In the genomic region with DNA sequence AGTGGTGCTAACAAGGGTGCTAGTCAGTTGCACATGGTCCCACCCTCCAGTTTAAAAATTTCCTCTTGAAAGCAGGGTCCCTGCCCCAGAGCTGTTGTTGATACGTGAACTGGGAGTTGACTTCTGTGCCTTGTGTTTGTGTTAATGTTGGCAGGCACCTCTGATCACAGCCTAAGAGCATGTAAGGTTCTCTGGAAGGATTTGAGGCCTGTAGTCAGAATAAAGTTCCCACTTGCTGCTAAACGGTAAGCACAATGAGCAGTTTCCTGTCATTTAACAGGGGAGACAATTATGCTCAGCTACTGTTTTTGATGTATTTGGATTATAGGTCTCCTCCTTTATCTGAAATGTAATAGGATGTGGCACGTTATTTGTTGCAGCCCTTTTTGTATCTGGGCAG, we compare ENCODE assay signal across 21 cellular contexts. TPM values are rescaled to one million over a fixed set of nuclear protein-coding genes. Genes with fewer than 3 reads are reported as not detected.
DNase-seq lines count a peak whose midpoint lies in the region; ATAC-seq and TF ChIP-seq lines count a peak whose summit lies in the region.
"Had no signal": no experiment of that assay in that cellular context is flagged by ENCODE, and none has a peak within 500 bp of the region (broad histone marks: within the 10 kb centered on the region; RNA-seq: fewer than 3 reads in every experiment).

No MANE protein-coding gene starts in this region.

- WGBS in tibial nerve, 2 donors, result 30 to 49% methylated on average over 3 of the region's 3 CpGs

- ATAC-seq in stimulated activated naive CD8-positive, alpha-beta T cell treated with anti-CD3 and anti-CD28 coated beads, Interleukin-15, Interleukin-2, amounts not matched to agents 100 U/mL and 50 U/mL, for 24 hours, result no peak

- H3K4me3 ChIP-seq in dorsolateral prefrontal cortex, result no peak overlapping the region
- H3K4me3 ChIP-seq in tibial nerve, result no peak overlapping the region
- H3K4me3 ChIP-seq: GM23248 had no signal

- TF ChIP-seq CTCF in dorsolateral prefrontal cortex (IDR thresholded peaks at IDR 0.05 in 54 of 56, conservative IDR thresholded peaks at IDR 0.05 in 2 of 56; ENCODE audit: low read depth in 1 of 56, partially characterized antibody in 56 of 56) (no peak), tibial nerve (IDR thresholded peaks at IDR 0.05) (no peak)

- DNase-seq in T-helper 2 cell treated with Interferon-gamma antibody and Interleukin-4, amounts not matched to agents 5 μg/mL and 100 μg/mL, for 36 hours (ENCODE audit: low spot score), result no peak
- DNase-seq in T-helper 2 cell (no peak), dorsolateral prefrontal cortex (no peak), tibial nerve (ENCODE audit: low spot score in 2 of 2) (no peak), SHP77 treated with DMSO at 0.1 percent for 48 hours (lab: John Stamatoyannopoulos, UW) (no peak), NCI-H226 (no peak)
- no peak for DNase-seq in stimulated activated naive CD8-positive, alpha-beta T cell treated with anti-CD3 and anti-CD28 coated beads, Interleukin-15, Interleukin-2, amounts not matched to agents 100 U/mL and 50 U/mL, for 24 hours
- DNase-seq: activated CD4-positive, alpha-beta T cell treated with anti-CD3 and anti-CD28 coated beads for 48 hours; amniotic stem cell; GM23248; NCI-H1048; NCI-H187; NCI-H2227 treated with DMSO at 0.1 percent for 48 hours; occipital lobe; OCI-M1; retina; SW 1271 had no signal

- TF ChIP-seq EP300 in tibial nerve (IDR thresholded peaks at IDR 0.05), result no peak

- H3K27ac ChIP-seq in dorsolateral prefrontal cortex (peak overlapping the region in 36 of 59 donors; percentile 0 to 64 (median 31)), tibial nerve (peak overlapping the region in 3 of 4 donors; percentile 5 to 32 (median 17))
- H3K27ac ChIP-seq: GM23248 had no signal

- H3K4me3 Mint-ChIP-seq in T-helper 2 cell treated with Interferon-gamma antibody and Interleukin-4, amounts not matched to agents 5 μg/mL and 100 μg/mL, for 36 hours, result no peak overlapping the region
- H3K4me3 Mint-ChIP-seq in stimulated activated naive CD8-positive, alpha-beta T cell treated with anti-CD3 and anti-CD28 coated beads, Interleukin-15, Interleukin-2, amounts not matched to agents 100 ng/mL and 50 ng/mL, for 24 hours, result no peak overlapping the region
- H3K4me3 Mint-ChIP-seq: memory B cell had no signal

- no peaks in the 10 kb centered on the region for H3K36me3 ChIP-seq in tibial nerve

- H3K27me3 ChIP-seq in dorsolateral prefrontal cortex (no peaks in the 10 kb centered on the region), tibial nerve (no peaks in the 10 kb centered on the region)

- H3K27me3 Mint-ChIP-seq in T-helper 2 cell treated with Interferon-gamma antibody and Interleukin-4, amounts not matched to agents 5 μg/mL and 100 μg/mL, for 36 hours (ENCODE audit: low read depth), result no peaks in the 10 kb centered on the region
- H3K27me3 Mint-ChIP-seq in stimulated activated naive CD8-positive, alpha-beta T cell treated with anti-CD3 and anti-CD28 coated beads, Interleukin-15, Interleukin-2, amounts not matched to agents 100 ng/mL and 50 ng/mL, for 24 hours, result no peaks in the 10 kb centered on the region

- H3K4me1 Mint-ChIP-seq in T-helper 2 cell treated with Interferon-gamma antibody and Interleukin-4, amounts not matched to agents 5 μg/mL and 100 μg/mL, for 36 hours (ENCODE audit: low read depth), result peaks cover 44% of the 10 kb centered on the region
- H3K4me1 Mint-ChIP-seq in stimulated activated naive CD8-positive, alpha-beta T cell treated with anti-CD3 and anti-CD28 coated beads, Interleukin-15, Interleukin-2, amounts not matched to agents 100 ng/mL and 50 ng/mL, for 24 hours (ENCODE audit: low read depth), result peaks cover 84% of the 10 kb centered on the region

- TF ChIP-seq POLR2A in tibial nerve (IDR thresholded peaks at IDR 0.05), result no peak

- intact Hi-C loops in dorsolateral prefrontal cortex (cut with DNase I), result no loop called here

- peaks cover 0 to 8% (median 0%) of the 10 kb centered on the region in 4 donors for H3K4me1 ChIP-seq in tibial nerve

- peak overlapping the region; percentile 15 for H3K27ac Mint-ChIP-seq in T-helper 2 cell treated with Interferon-gamma antibody and Interleukin-4, amounts not matched to agents 5 μg/mL and 100 μg/mL, for 36 hours
- H3K27ac Mint-ChIP-seq in stimulated activated naive CD8-positive, alpha-beta T cell treated with anti-CD3 and anti-CD28 coated beads, Interleukin-15, Interleukin-2, amounts not matched to agents 100 ng/mL and 50 ng/mL, for 24 hours, result peak overlapping the region; percentile 76
- H3K27ac Mint-ChIP-seq: memory B cell had no signal

- peaks cover 7% of the 10 kb centered on the region for H3K36me3 Mint-ChIP-seq in T-helper 2 cell treated with Interferon-gamma antibody and Interleukin-4, amounts not matched to agents 5 μg/mL and 100 μg/mL, for 36 hours (ENCODE audit: low read depth)
- peaks cover 7% of the 10 kb centered on the region for H3K36me3 Mint-ChIP-seq in stimulated activated naive CD8-positive, alpha-beta T cell treated with anti-CD3 and anti-CD28 coated beads, Interleukin-15, Interleukin-2, amounts not matched to agents 100 ng/mL and 50 ng/mL, for 24 hours (ENCODE audit: low read depth)
- H3K36me3 Mint-ChIP-seq: memory B cell had no signal

- H3K9me3 ChIP-seq in tibial nerve, result no peaks in the 10 kb centered on the region

- no peaks in the 10 kb centered on the region for H3K9me3 Mint-ChIP-seq in T-helper 2 cell treated with Interferon-gamma antibody and Interleukin-4, amounts not matched to agents 5 μg/mL and 100 μg/mL, for 36 hours
- H3K9me3 Mint-ChIP-seq in stimulated activated naive CD8-positive, alpha-beta T cell treated with anti-CD3 and anti-CD28 coated beads, Interleukin-15, Interleukin-2, amounts not matched to agents 100 ng/mL and 50 ng/mL, for 24 hours, result no peaks in the 10 kb centered on the region
- H3K9me3 Mint-ChIP-seq: memory B cell had no signal

RNA-seq across cellular contexts. Expression of gene RASGRF2, which starts 43.8 kb away (rescaled TPM):
- total RNA-seq in dorsolateral prefrontal cortex (100 to 1,000 TPM in 52 of 120 experiments, 10 to 100 TPM in 68; 42.2 to 182 (median 97.5) TPM), tibial nerve (10 to 100 TPM; 19.5 to 45.3 (median 34.6) TPM)
- total RNA-seq: A172, GM23248, myocyte had no signal
